Comparison of ENCODE assay signal across 1 cellular context in genomic region chr14:105007593-105008264, GRCh38.
TF ChIP-seq lines count a peak whose summit lies in the region.

No MANE protein-coding gene starts in this region.

TF ChIP-seq in HepG2, 621 proteins besides CTCF, POLR2A, EP300 and RAD21:
- TF ChIP-seq POLR2AphosphoS5 (IDR thresholded peaks at IDR 0.05; ENCODE audit: low read depth, low read length): 0 out of 2 replicates have a peak, but pooled peaks have one; percentile 30
- TF ChIP-seq ZNF558 (CRISPR knock-in tag; IDR thresholded peaks at IDR 0.05; ENCODE audit: borderline replicate concordance): no peak
- TF ChIP-seq ZFP91 (CRISPR knock-in tag; IDR thresholded peaks at IDR 0.05; ENCODE audit: borderline replicate concordance): 0 out of 2 replicates have a peak, but pooled peaks have one; percentile 25
- no peak for TF ChIP-seq KDM6A (CRISPR knock-in tag; IDR thresholded peaks at IDR 0.05; ENCODE audit: low read depth)
